ENCODE assay signal across 9 cellular contexts in the genomic region with DNA sequence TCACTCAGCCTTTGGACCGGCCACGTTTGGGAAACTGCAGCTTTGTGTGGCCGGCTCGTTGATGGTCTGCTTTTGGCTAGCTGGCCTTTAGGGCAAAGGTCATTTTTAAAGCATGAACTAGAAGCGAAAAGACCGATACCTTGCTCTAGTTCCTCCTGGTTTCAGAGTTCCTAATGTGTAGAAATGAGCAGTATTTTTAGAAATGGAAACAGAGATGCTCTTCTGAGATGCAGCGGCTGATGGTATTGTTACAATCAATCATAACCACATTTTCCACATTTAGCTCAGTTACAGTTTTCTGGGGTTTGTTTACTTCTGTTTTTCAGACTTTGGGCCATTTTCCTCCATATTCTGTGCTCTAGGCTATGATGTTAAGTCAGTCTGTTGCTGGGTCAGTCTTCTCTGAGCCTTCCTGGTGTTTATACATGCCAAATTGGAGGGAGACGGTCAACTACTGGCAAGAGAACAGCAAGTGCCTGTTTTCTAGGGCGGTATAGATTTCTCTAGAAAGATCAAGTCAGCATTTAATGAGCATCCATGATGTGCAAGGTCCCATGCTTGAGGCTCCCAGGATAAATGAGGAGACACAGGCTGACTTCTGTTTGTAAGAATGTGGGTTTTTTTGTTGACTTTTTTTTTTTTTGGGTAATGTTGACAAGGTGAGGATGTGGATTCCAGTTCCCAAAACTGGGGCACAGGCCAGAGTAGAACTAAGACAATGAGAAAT. TPM values are rescaled to one million over a fixed set of nuclear protein-coding genes. Genes with fewer than 3 reads are reported as not detected.
DNase-seq lines count a peak whose midpoint lies in the region; ATAC-seq and TF ChIP-seq lines count a peak whose summit lies in the region.
"Had no signal": no experiment of that assay in that cellular context is flagged by ENCODE, and none has a peak within 500 bp of the region (broad histone marks: within the 10 kb centered on the region; RNA-seq: fewer than 3 reads in every experiment).

No MANE protein-coding gene starts in this region.

- peaks cover 43% of the 10 kb centered on the region for H3K4me1 Mint-ChIP-seq in activated CD8-positive, alpha-beta T cell treated with anti-CD3 and anti-CD28 coated beads for 36 hours (ENCODE audit: low read depth)

- H3K4me3 ChIP-seq in mammary epithelial cell (replicated peaks in 1 of 3; ENCODE audit: insufficient read depth in 1 of 3, low read depth in 2 of 3, low read length in 3 of 3), result no peak overlapping the region

- ATAC-seq in activated naive CD4-positive, alpha-beta T cell treated with anti-CD3 and anti-CD28 coated beads, Interleukin-2, amount 50 U/mL, for 72 hours, result peak; percentile 7 to 63
- ATAC-seq in HG02973 (IDR thresholded peaks at IDR 0.05; ENCODE audit: unreplicated experiment), result peak; percentile 88
- peak; percentile 17 for ATAC-seq in activated CD8-positive, alpha-beta T cell treated with anti-CD3 and anti-CD28 coated beads for 36 hours

- peaks cover 35 to 58% of the 10 kb centered on the region in 2 donors for H3K36me3 Mint-ChIP-seq in activated naive CD4-positive, alpha-beta T cell treated with anti-CD3 and anti-CD28 coated beads, Interleukin-2, amount 50 U/mL, for 72 hours
- H3K36me3 Mint-ChIP-seq in activated CD8-positive, alpha-beta T cell treated with anti-CD3 and anti-CD28 coated beads for 36 hours (ENCODE audit: low read depth), result peaks cover 50% of the 10 kb centered on the region

- in situ Hi-C loops in mammary epithelial cell (cut with MboI; ENCODE audit: low sequenced_read_pairs in 2 of 2), result no loop called here

- H3K4me1 ChIP-seq in mammary epithelial cell (ENCODE audit: insufficient read depth, low read length), result no peaks in the 10 kb centered on the region

- no peaks in the 10 kb centered on the region for H3K27me3 ChIP-seq in mammary epithelial cell (ENCODE audit: insufficient read depth, low read length)

- peak overlapping the region; percentile 17 to 21 for H3K27ac Mint-ChIP-seq in activated naive CD4-positive, alpha-beta T cell treated with anti-CD3 and anti-CD28 coated beads, Interleukin-2, amount 50 U/mL, for 72 hours
- peak overlapping the region; percentile 25 for H3K27ac Mint-ChIP-seq in activated CD8-positive, alpha-beta T cell treated with anti-CD3 and anti-CD28 coated beads for 36 hours

- no peak overlapping the region for H3K9ac ChIP-seq in mammary epithelial cell (ENCODE audit: insufficient read depth, low read length)

- peak overlapping the region; percentile 73 for H3K27ac ChIP-seq in substantia nigra (ENCODE audit: low read depth, low read length, poor library complexity, severe bottlenecking)
- no peak overlapping the region for H3K27ac ChIP-seq in mammary epithelial cell (ENCODE audit: insufficient read depth, low read depth, low read length)

- POLR2A ChIA-PET in activated CD8-positive, alpha-beta T cell treated with anti-CD3 and anti-CD28 coated beads for 36 hours (lab: Charles Lee), result no interaction called here

- no peak overlapping the region for H3K4me2 ChIP-seq in mammary epithelial cell (ENCODE audit: insufficient read depth, low read depth, low read length)

- WGBS in mammary epithelial cell (ENCODE audit: low coverage, missing lambda C conversion rate), result 95% methylated on average over 9 of the region's 9 CpGs

- H3K36me3 ChIP-seq in mammary epithelial cell (ENCODE audit: insufficient read depth, low read length), result no peaks in the 10 kb centered on the region

- DNase-seq in activated naive CD4-positive, alpha-beta T cell treated with anti-CD3 and anti-CD28 coated beads, Interleukin-2, amount 50 U/mL, for 72 hours (ENCODE audit: low spot score in 2 of 2), result no peak
- DNase-seq in activated naive CD4-positive, alpha-beta T cell treated with anti-CD3 and anti-CD28 coated beads, Interleukin-2, amount 50 U/mL, for 16 hours, result no peak
- no peak for DNase-seq in activated CD8-positive, alpha-beta T cell treated with anti-CD3 and anti-CD28 coated beads for 36 hours
- DNase-seq in substantia nigra (lab: John Stamatoyannopoulos, UW) (no peak), mammary epithelial cell (no peak), NCI-H82 treated with DMSO at 0.1 percent for 48 hours (lab: John Stamatoyannopoulos, UW; ENCODE audit: unreplicated experiment) (no peak)
- DNase-seq in stimulated activated naive CD4-positive, alpha-beta T cell (lab: John Stamatoyannopoulos, UW), result no peak
- DNase-seq: Karpas-422 had no signal

- no peak for TF ChIP-seq CTCF in activated CD8-positive, alpha-beta T cell treated with anti-CD3 and anti-CD28 coated beads for 36 hours (IDR thresholded peaks at IDR 0.05)
- TF ChIP-seq CTCF in mammary epithelial cell (conservative IDR thresholded peaks at IDR 0.05 in 1 of 2, IDR thresholded peaks at IDR 0.05 in 1 of 2; ENCODE audit: extremely low read depth in 1 of 2, insufficient read depth in 1 of 2, low read depth in 1 of 2, low read length in 2 of 2), result no peak

- H3K79me2 ChIP-seq in mammary epithelial cell (ENCODE audit: insufficient read depth, low read length), result no peaks in the 10 kb centered on the region

- CTCF ChIA-PET in activated CD8-positive, alpha-beta T cell treated with anti-CD3 and anti-CD28 coated beads for 36 hours (lab: Charles Lee), result interaction anchor here (1.0 to 1.8 kb wide), 4 partner anchors 12 to 29 kb away, joined by 4 to 7 read pairs (median 4); a partner anchor contains a TSS
- CTCF ChIA-PET in mammary epithelial cell (lab: Charles Lee; ENCODE audit: low non-redundant PET), result interaction anchor here (0.5 kb wide), 1 partner anchor 517 kb away, joined by 3 read pairs; no protein-coding TSS in a partner anchor

- no TSS peak for BruUV-seq in mammary epithelial cell (replicated peaks; lab: Mats Ljungman, UMichigan)

- no peaks in the 10 kb centered on the region for H3K9me3 Mint-ChIP-seq in activated naive CD4-positive, alpha-beta T cell treated with anti-CD3 and anti-CD28 coated beads, Interleukin-2, amount 50 U/mL, for 72 hours
- H3K9me3 Mint-ChIP-seq in activated CD8-positive, alpha-beta T cell treated with anti-CD3 and anti-CD28 coated beads for 36 hours, result no peaks in the 10 kb centered on the region

- H3K4me3 Mint-ChIP-seq in activated CD8-positive, alpha-beta T cell treated with anti-CD3 and anti-CD28 coated beads for 36 hours, result no peak overlapping the region

- no peaks in the 10 kb centered on the region for H3K9me3 ChIP-seq in mammary epithelial cell (replicated peaks; ENCODE audit: insufficient read depth, low read length)

- dilution Hi-C loops in mammary epithelial cell (cut with HindIII; ENCODE audit: low sequenced_read_pairs), result no loop called here

- no peak overlapping the region for H2AFZ ChIP-seq in mammary epithelial cell (ENCODE audit: low read depth, low read length)

- intact Hi-C loops in activated CD8-positive, alpha-beta T cell treated with anti-CD3 and anti-CD28 coated beads for 36 hours (cut with micrococcal nuclease), result no loop called here
- intact Hi-C loops in mammary epithelial cell (cut with micrococcal nuclease), result no loop called here

- no peaks in the 10 kb centered on the region for H3K27me3 Mint-ChIP-seq in activated CD8-positive, alpha-beta T cell treated with anti-CD3 and anti-CD28 coated beads for 36 hours

- H4K20me1 ChIP-seq in mammary epithelial cell (ENCODE audit: insufficient read depth, low read length), result no peaks in the 10 kb centered on the region

RNA-seq across cellular contexts. Expression of a gene that starts 28.0 kb away (rescaled TPM):
- 10 to 100 TPM; 49.3 to 57.5 TPM for total RNA-seq in activated naive CD4-positive, alpha-beta T cell treated with anti-CD3 and anti-CD28 coated beads, Interleukin-2, amount 50 U/mL, for 72 hours
- 10 to 100 TPM; 32.6 to 36.5 TPM for total RNA-seq in activated CD8-positive, alpha-beta T cell treated with anti-CD3 and anti-CD28 coated beads for 36 hours
- 1 to 10 TPM; 1.4 to 1.7 TPM for total RNA-seq in mammary epithelial cell
- polyA plus RNA-seq in mammary epithelial cell, result 1.6 TPM
- 2.6 TPM for polyA minus RNA-seq in mammary epithelial cell

Comparison
In these comparisons a context has a peak if more than half of its experiments do, and no peak if none do; other contexts are left out.
1. ATAC-seq: peak in every context shown above with its lines; median percentile 88 in HG02973; 35 in activated naive CD4-positive, alpha-beta T cell treated with anti-CD3 and anti-CD28 coated beads, Interleukin-2, amount 50 U/mL, for 72 hours; 17 in activated CD8-positive, alpha-beta T cell treated with anti-CD3 and anti-CD28 coated beads for 36 hours.
2. RNA of a gene that starts 28.0 kb away (total RNA-seq): 49.3 to 57.5 TPM in activated naive CD4-positive, alpha-beta T cell treated with anti-CD3 and anti-CD28 coated beads, Interleukin-2, amount 50 U/mL, for 72 hours and 32.6 to 36.5 TPM in activated CD8-positive, alpha-beta T cell treated with anti-CD3 and anti-CD28 coated beads for 36 hours; 1.4 to 1.7 TPM in mammary epithelial cell; every median in the first group is over 10 times any median in the second.